1 cellular context compared by ENCODE assay signal in genomic region chr12:89709157-89709993, GRCh38.
TF ChIP-seq lines count a peak whose summit lies in the region.

No MANE protein-coding gene starts in this region.

TF ChIP-seq in K562, 482 proteins besides CTCF, POLR2A, EP300 and RAD21 (continued from another document and continues in another):
- TF ChIP-seq CHD7 (IDR thresholded peaks at IDR 0.05; ENCODE audit: low read depth, low read length) (no peak), MYC (IDR thresholded peaks at IDR 0.05; ENCODE audit: low read depth, low read length) (peak; percentile 82; the same call in 1 of the 2 replicates), MYC (CRISPR knock-in tag; IDR thresholded peaks at IDR 0.05; ENCODE audit: borderline replicate concordance, low read depth) (peak; percentile 51; the same call in 1 of the 2 replicates), MLX (CRISPR knock-in tag; conservative IDR thresholded peaks at IDR 0.05) (no peak), CBX1 (IDR thresholded peaks at IDR 0.05; ENCODE audit: low read depth) (no peak; the same call in 1 of the 2 replicates), PML (IDR thresholded peaks at IDR 0.05; ENCODE audit: low read length) (no peak), EGR1 (conservative IDR thresholded peaks at IDR 0.05) (peak; percentile 99), GABPB2 (CRISPR knock-in tag; conservative IDR thresholded peaks at IDR 0.05) (no peak), L3MBTL2 (IDR thresholded peaks at IDR 0.05) (no peak), JUND (IDR thresholded peaks at IDR 0.05; ENCODE audit: borderline replicate concordance, low read depth, low read length) (peak; percentile 74; the same call in 1 of the 2 replicates), JUND (tag; IDR thresholded peaks at IDR 0.05; ENCODE audit: borderline replicate concordance, low read depth, low read length) (no peak; the same call in 2 of the 3 replicates), ZNF584 (CRISPR knock-in tag; IDR thresholded peaks at IDR 0.05; ENCODE audit: low read depth) (peak; percentile 87; the same call in 1 of the 2 replicates), ZNF778 (CRISPR knock-in tag; IDR thresholded peaks at IDR 0.05) (no peak), LCOR (CRISPR knock-in tag; IDR thresholded peaks at IDR 0.05) (peak; percentile 75; the same call in 1 of the 2 replicates), STAT5A (IDR thresholded peaks at IDR 0.05; ENCODE audit: borderline replicate concordance, low read length) (no peak; the same call in 1 of the 2 replicates), ZNF184 (CRISPR knock-in tag; IDR thresholded peaks at IDR 0.05) (no peak), ZNF609 (CRISPR knock-in tag; IDR thresholded peaks at IDR 0.05; ENCODE audit: borderline replicate concordance) (no peak), NR1H2 (CRISPR knock-in tag; IDR thresholded peaks at IDR 0.05) (peak; percentile 43; the same call in 1 of the 2 replicates), CCNT2 (IDR thresholded peaks at IDR 0.05; ENCODE audit: borderline replicate concordance, extremely low read depth, insufficient read length, low read depth, low read length) (peak; percentile 82), RREB1 (CRISPR knock-in tag; IDR thresholded peaks at IDR 0.05) (peak; percentile 63; the same call in 1 of the 2 replicates), ZBTB5 (IDR thresholded peaks at IDR 0.05) (no peak), RFX5 (IDR thresholded peaks at IDR 0.05; ENCODE audit: low read depth, low read length) (no peak), ATF6 (CRISPR knock-in tag; IDR thresholded peaks at IDR 0.05) (no peak), CAMTA2 (CRISPR knock-in tag; conservative IDR thresholded peaks at IDR 0.05) (no peak), XRCC4 (IDR thresholded peaks at IDR 0.05; ENCODE audit: extremely low read depth, insufficient read depth, insufficient read length) (no peak)
